Comparison of ENCODE assay signal across 17 cellular contexts in the genomic region with DNA sequence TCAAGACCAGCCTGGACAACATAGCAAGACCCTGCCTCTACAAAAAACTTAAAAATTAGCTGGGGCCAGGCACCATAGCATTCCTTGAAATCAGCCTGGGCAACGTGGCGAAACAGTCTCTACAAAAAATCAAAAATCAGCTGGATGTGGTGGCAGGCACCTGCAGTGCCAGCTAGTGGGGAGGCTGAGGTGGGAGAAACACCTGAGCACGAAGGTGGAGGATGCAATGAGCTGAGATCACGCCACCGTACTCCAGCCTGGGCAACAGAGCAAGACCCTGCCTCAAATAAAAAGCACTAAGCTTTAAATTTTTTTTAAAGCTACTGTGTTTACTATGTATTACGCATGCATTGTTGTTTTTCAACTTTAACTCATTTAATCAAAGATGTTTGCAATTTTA. TPM values are rescaled to one million over a fixed set of nuclear protein-coding genes. Genes with fewer than 3 reads are reported as not detected.
DNase-seq lines count a peak whose midpoint lies in the region; ATAC-seq and TF ChIP-seq lines count a peak whose summit lies in the region.
"Had no signal": no experiment of that assay in that cellular context is flagged by ENCODE, and none has a peak within 500 bp of the region (broad histone marks: within the 10 kb centered on the region; RNA-seq: fewer than 3 reads in every experiment).

No MANE protein-coding gene starts in this region.

- no peak for ATAC-seq in activated CD4-positive, alpha-beta T cell treated with anti-CD3 and anti-CD28 coated beads for 36 hours
- no peak for ATAC-seq in activated T-helper 17 cell treated with anti-CD3 and anti-CD28 coated beads, Interleukin-2, amount 50 U/mL, for 72 hours (replicated peaks)

- in situ Hi-C loops in GM23248 (cut with MboI): no loop called here

- no peak for DNase-seq in activated CD4-positive, alpha-beta T cell treated with anti-CD3 and anti-CD28 coated beads for 36 hours
- no peak for DNase-seq in activated CD4-positive, alpha-beta T cell treated with anti-CD3 and anti-CD28 coated beads for 1 hour
- DNase-seq in GM23248 (no peak), mesenchymal stem cell (no peak), erythroblast (lab: John Stamatoyannopoulos, UW) (no peak), NCI-H226 (no peak), NOMO-1 treated with dmso at 0.1 percent for 144 hours (lab: John Stamatoyannopoulos, UW; ENCODE audit: unreplicated experiment) (no peak)
- DNase-seq: activated naive CD4-positive, alpha-beta T cell treated with Interleukin-2 at 50 U/mL for 16 hours; DMS79; KBM-7; NCI-H1092 treated with DMSO at 0.1 percent for 48 hours; NCI-H2171 treated with DMSO at 0.1 percent for 48 hours; NCI-H774; stomach had no signal

- peaks cover 86% of the 10 kb centered on the region for H3F3A ChIP-seq in GM23248 (ENCODE audit: insufficient read depth)

- no peak overlapping the region for H3K4ac ChIP-seq in mesenchymal stem cell (ENCODE audit: low read depth in 1 of 2, low read length in 2 of 2)

- intact Hi-C loops in activated CD4-positive, alpha-beta T cell treated with anti-CD3 and anti-CD28 coated beads for 36 hours (cut with DNase I, micrococcal nuclease): loop anchor here (5.0 kb wide), 4 partner anchors 182 to 852 kb away; partner anchors contain the start of genes SMIM14 (in 1 of the 2), TMEM156 (in 1 of the 2) and WDR19 (in 1 of the 2)

- no peak overlapping the region for H2BK120ac ChIP-seq in mesenchymal stem cell (ENCODE audit: low read depth, low read length)

- H2AFZ ChIP-seq in GM23248: no peak overlapping the region
- no peak overlapping the region for H2AFZ ChIP-seq in mesenchymal stem cell (ENCODE audit: low read depth, low read length)

- H3K27me3 ChIP-seq in GM23248 (replicated peaks; ENCODE audit: insufficient read depth) (no peaks in the 10 kb centered on the region), mesenchymal stem cell (ENCODE audit: control insufficient read depth in 1 of 2, insufficient read depth in 1 of 2, low read length in 2 of 2) (no peaks in the 10 kb centered on the region)
- H3K27me3 ChIP-seq: stomach had no signal

- H2AK5ac ChIP-seq in mesenchymal stem cell (ENCODE audit: low read length, severe bottlenecking): no peak overlapping the region

- H3K36me3 ChIP-seq in GM23248 (ENCODE audit: low read depth): peaks cover 76% of the 10 kb centered on the region
- H3K36me3 ChIP-seq in mesenchymal stem cell (ENCODE audit: control insufficient read depth in 1 of 2, insufficient read depth in 2 of 2, low read depth in 1 of 2, low read length in 2 of 2): peaks cover 15 to 75% of the 10 kb centered on the region in 2 experiments

- H2BK15ac ChIP-seq in mesenchymal stem cell (ENCODE audit: low read depth, poor library complexity, severe bottlenecking): no peak overlapping the region

- no peak overlapping the region for H3K18ac ChIP-seq in mesenchymal stem cell (ENCODE audit: low read depth in 1 of 2, low read length in 2 of 2)

- H3K4me3 Mint-ChIP-seq in activated CD4-positive, alpha-beta T cell treated with anti-CD3 and anti-CD28 coated beads for 36 hours: peak overlapping the region; percentile 98
- H3K4me3 Mint-ChIP-seq in activated T-helper 17 cell treated with anti-CD3 and anti-CD28 coated beads, Interleukin-2, amount 50 U/mL, for 72 hours: peak overlapping the region; percentile 98

- peak overlapping the region; percentile 98 for H3K4me2 ChIP-seq in GM23248 (ENCODE audit: unreplicated experiment)
- H3K4me2 ChIP-seq in mesenchymal stem cell (ENCODE audit: low read length, poor library complexity, severe bottlenecking): no peak overlapping the region

- H4K20me1 ChIP-seq in GM23248 (ENCODE audit: insufficient read depth): peaks cover 22% of the 10 kb centered on the region

- peaks cover 6% of the 10 kb centered on the region for H3K79me1 ChIP-seq in mesenchymal stem cell (replicated peaks; ENCODE audit: low read length, poor library complexity, severe bottlenecking)

- no peak for TF ChIP-seq POLR2A in erythroblast (IDR thresholded peaks at IDR 0.05; ENCODE audit: low read length)

- peaks cover 49% of the 10 kb centered on the region for H3K4me1 Mint-ChIP-seq in activated CD4-positive, alpha-beta T cell treated with anti-CD3 and anti-CD28 coated beads for 36 hours
- peaks cover 22% of the 10 kb centered on the region for H3K4me1 Mint-ChIP-seq in activated T-helper 17 cell treated with anti-CD3 and anti-CD28 coated beads, Interleukin-2, amount 50 U/mL, for 72 hours

- no peak overlapping the region for H2BK12ac ChIP-seq in mesenchymal stem cell (ENCODE audit: low read length in 2 of 2)

- H3K27me3 Mint-ChIP-seq in activated CD4-positive, alpha-beta T cell treated with anti-CD3 and anti-CD28 coated beads for 36 hours: no peaks in the 10 kb centered on the region
- no peaks in the 10 kb centered on the region for H3K27me3 Mint-ChIP-seq in activated T-helper 17 cell treated with anti-CD3 and anti-CD28 coated beads, Interleukin-2, amount 50 U/mL, for 72 hours

- no peaks in the 10 kb centered on the region for H3K9me3 Mint-ChIP-seq in activated CD4-positive, alpha-beta T cell treated with anti-CD3 and anti-CD28 coated beads for 36 hours (ENCODE audit: low read depth)
- no peaks in the 10 kb centered on the region for H3K9me3 Mint-ChIP-seq in activated T-helper 17 cell treated with anti-CD3 and anti-CD28 coated beads, Interleukin-2, amount 50 U/mL, for 72 hours

- H3K27ac ChIP-seq in GM23248: no peak overlapping the region
- no peak overlapping the region for H3K27ac ChIP-seq in mesenchymal stem cell (ENCODE audit: low read length, poor library complexity, severe bottlenecking)
- H3K27ac ChIP-seq: 22Rv1, prostate gland had no signal

- H3K9me2 ChIP-seq in GM23248 (ENCODE audit: insufficient read depth): no peaks in the 10 kb centered on the region

- CTCF ChIA-PET in activated CD4-positive, alpha-beta T cell treated with anti-CD3 and anti-CD28 coated beads for 36 hours (lab: Charles Lee): interaction anchor here (0.8 to 3.8 kb wide), 4 partner anchors 8 to 102 kb away, joined by 3 to 17 read pairs (median 4); partner anchors contain the start of gene UGDH

- H3K79me2 ChIP-seq in GM23248 (ENCODE audit: insufficient read depth): peaks cover 43% of the 10 kb centered on the region

- H3K9me3 ChIP-seq in GM23248 (ENCODE audit: low read depth) (no peaks in the 10 kb centered on the region), mesenchymal stem cell (ENCODE audit: control insufficient read depth, low read length) (no peaks in the 10 kb centered on the region)
- H3K9me3 ChIP-seq: prostate gland, stomach had no signal

- no peak overlapping the region for H3K23ac ChIP-seq in mesenchymal stem cell (ENCODE audit: low read length in 2 of 2)

- no peak overlapping the region for H4K91ac ChIP-seq in mesenchymal stem cell (ENCODE audit: low read length)

- no peak overlapping the region for H3K14ac ChIP-seq in mesenchymal stem cell (ENCODE audit: low read length in 2 of 2)

- peak overlapping the region; percentile 92 for H3K4me3 ChIP-seq in GM23248
- H3K4me3 ChIP-seq in mesenchymal stem cell (ENCODE audit: insufficient read depth in 1 of 2, low read depth in 1 of 2, low read length in 2 of 2): peak overlapping the region in 1 of 2 experiments; percentile 90
- H3K4me3 ChIP-seq: prostate gland had no signal

- POLR2A ChIA-PET in activated CD4-positive, alpha-beta T cell treated with anti-CD3 and anti-CD28 coated beads for 36 hours (lab: Charles Lee): interaction anchor here (0.6 to 1.4 kb wide), 4 partner anchors 11 to 554 kb away, joined by 3 to 6 read pairs (median 3); no protein-coding TSS in a partner anchor

- H3K9ac ChIP-seq in GM23248 (peak overlapping the region; percentile 98; the same call in 1 of the 2 replicates), mesenchymal stem cell (ENCODE audit: low read length) (peak overlapping the region; percentile 97)

- H4K8ac ChIP-seq in mesenchymal stem cell (ENCODE audit: low read length): no peak overlapping the region

- peaks cover 84% of the 10 kb centered on the region for H3K36me3 Mint-ChIP-seq in activated CD4-positive, alpha-beta T cell treated with anti-CD3 and anti-CD28 coated beads for 36 hours (ENCODE audit: low read depth)
- peaks cover 95% of the 10 kb centered on the region for H3K36me3 Mint-ChIP-seq in activated T-helper 17 cell treated with anti-CD3 and anti-CD28 coated beads, Interleukin-2, amount 50 U/mL, for 72 hours (ENCODE audit: low read depth)

- WGBS in GM23248 (ENCODE audit: low coverage in 1 of 2, low lambda C conversion rate in 2 of 2, missing lambda C conversion rate in 2 of 2), 2 experiments: 78 to 87% methylated on average over 6 of the region's 6 CpGs
- WGBS in mesenchymal stem cell: 95% methylated on average over 5 of the region's 6 CpGs

- no peak overlapping the region for H2BK5ac ChIP-seq in mesenchymal stem cell (ENCODE audit: low read depth, low read length, poor library complexity, severe bottlenecking)

- H3K27ac Mint-ChIP-seq in activated CD4-positive, alpha-beta T cell treated with anti-CD3 and anti-CD28 coated beads for 36 hours: no peak overlapping the region
- no peak overlapping the region for H3K27ac Mint-ChIP-seq in activated T-helper 17 cell treated with anti-CD3 and anti-CD28 coated beads, Interleukin-2, amount 50 U/mL, for 72 hours

- peaks cover 24% of the 10 kb centered on the region for H3K4me1 ChIP-seq in GM23248 (ENCODE audit: insufficient read depth)
- peaks cover 9% of the 10 kb centered on the region for H3K4me1 ChIP-seq in mesenchymal stem cell (ENCODE audit: control insufficient read depth, insufficient read depth, low read depth, low read length)

RNA-seq across cellular contexts. Expression of gene RPL9, which starts 3.2 kb away (rescaled TPM):
- total RNA-seq in activated CD4-positive, alpha-beta T cell treated with anti-CD3 and anti-CD28 coated beads for 36 hours: 1,000 to 10,000 TPM; 1,442 to 2,369 TPM
- total RNA-seq in GM23248 (2014; rRNA removed; shearing (Covaris generic)): 3,138 and 3,826 TPM in 2 replicates
- polyA plus RNA-seq in GM23248 (2016; fragmentation: Nextera tagmentation; extraction: Ambion mirVana): 588 and 627 TPM in 2 replicates
- total RNA-seq in activated T-helper 17 cell treated with anti-CD3 and anti-CD28 coated beads, Interleukin-2, amount 50 U/mL, for 72 hours: 1,000 to 10,000 TPM; 1,910 to 2,087 TPM
- polyA plus RNA-seq in mesenchymal stem cell (2013, experiment 1 of 2): 1,728 TPM
- 1,807 TPM for polyA plus RNA-seq in mesenchymal stem cell (2013, experiment 2 of 2)

RNA-seq across cellular contexts. Expression of gene LIAS, which starts 3.4 kb away (rescaled TPM):
- total RNA-seq in activated CD4-positive, alpha-beta T cell treated with anti-CD3 and anti-CD28 coated beads for 36 hours: 10 to 100 TPM; 30.7 to 35.5 TPM
- 5.7 and 15.7 TPM in 2 replicates for total RNA-seq in GM23248 (2014; rRNA removed; shearing (Covaris generic))
- polyA plus RNA-seq in GM23248 (2016; fragmentation: Nextera tagmentation; extraction: Ambion mirVana): 5.6 and 6.8 TPM in 2 replicates
- 10 to 100 TPM; 22.5 to 24.3 TPM for total RNA-seq in activated T-helper 17 cell treated with anti-CD3 and anti-CD28 coated beads, Interleukin-2, amount 50 U/mL, for 72 hours
- polyA plus RNA-seq in mesenchymal stem cell (2013, experiment 1 of 2): 8.4 TPM
- 8.1 TPM for polyA plus RNA-seq in mesenchymal stem cell (2013, experiment 2 of 2)

RNA-seq across cellular contexts. Expression of gene KLB, which starts 48.8 kb away (rescaled TPM):
- total RNA-seq in activated CD4-positive, alpha-beta T cell treated with anti-CD3 and anti-CD28 coated beads for 36 hours: not detected
- not detected in 2 replicates for total RNA-seq in GM23248 (2014; rRNA removed; shearing (Covaris generic))
- polyA plus RNA-seq in GM23248 (2016; fragmentation: Nextera tagmentation; extraction: Ambion mirVana): not detected in 2 replicates
- total RNA-seq in activated T-helper 17 cell treated with anti-CD3 and anti-CD28 coated beads, Interleukin-2, amount 50 U/mL, for 72 hours: not detected
- not detected for polyA plus RNA-seq in mesenchymal stem cell (2013, experiment 1 of 2)
- polyA plus RNA-seq in mesenchymal stem cell (2013, experiment 2 of 2): not detected
